Comparison of ENCODE assay signal across 9 cellular contexts in genomic region chrX:50067435-50068292, GRCh38.
A peak's percentile ranks its signal among the peaks of the same experiment; 100 is the strongest.
DNase-seq lines count a peak whose midpoint lies in the region; ATAC-seq and TF ChIP-seq lines count a peak whose summit lies in the region.
"Had no signal": no experiment of that assay in that cellular context is flagged by ENCODE, and none has a peak within 500 bp of the region (broad histone marks: within the 10 kb centered on the region; RNA-seq: fewer than 3 reads in every experiment).

No MANE protein-coding gene starts in this region.

- H3K27me3 ChIP-seq in BE2C (no peaks in the 10 kb centered on the region), right lobe of liver (no peaks in the 10 kb centered on the region)
- no peaks in the 10 kb centered on the region for H3K27me3 ChIP-seq in CD4-positive, alpha-beta memory T cell (ENCODE audit: insufficient read depth, low read length)

- H3K27ac ChIP-seq in right lobe of liver = peak overlapping the region in 2 of 3 donors; percentile 78 to 85
- no peak overlapping the region for H3K27ac ChIP-seq in CD4-positive, alpha-beta memory T cell (ENCODE audit: low read depth, low read length)

- H3K36me3 Mint-ChIP-seq in activated CD4-positive, alpha-beta T cell treated with anti-CD3 and anti-CD28 coated beads, Interleukin-2, amount 10 ng/mL, durations not matched to agents 24 days and 14 days (ENCODE audit: low read depth) = no peaks in the 10 kb centered on the region
- H3K36me3 Mint-ChIP-seq in CD4-positive, alpha-beta memory T cell = peaks cover 0 to 2% of the 10 kb centered on the region in 2 donors

- DNase-seq in BE2C = peak; percentile 75
- peak; percentile 63 to 67 for DNase-seq in NCI-H1930 (lab: John Stamatoyannopoulos, UW)
- peak; percentile 69 for DNase-seq in cerebellum (ENCODE audit: low spot score)
- DNase-seq in right lobe of liver = peak; percentile 45 to 76 (median 60)
- DNase-seq in T-helper 9 cell = no peak
- DNase-seq in activated CD4-positive, alpha-beta T cell treated with anti-CD3 and anti-CD28 coated beads, Interleukin-2, amount 10 ng/mL, durations not matched to agents 24 days and 14 days = no peak
- DNase-seq in CD4-positive, alpha-beta memory T cell = no peak
- no peak for DNase-seq in stimulated activated CD4-positive, alpha-beta T cell treated with anti-CD3 and anti-CD28 coated beads, Interleukin-12 subunit alpha, Interleukin-12 subunit beta, amount 100 ng/mL, for 4 hours
- DNase-seq: activated B cell treated with CpG ODN at 0.5 μM for 24 hours had no signal

- TF ChIP-seq CTCF in BE2C (IDR thresholded peaks at IDR 0.05; ENCODE audit: low read depth, low read length) (no peak; the same call in 1 of the 2 replicates), right lobe of liver (IDR thresholded peaks at IDR 0.05) (peak in 1 of 4 donors; percentile 12)

- H3K4me1 Mint-ChIP-seq in activated CD4-positive, alpha-beta T cell treated with anti-CD3 and anti-CD28 coated beads, Interleukin-2, amount 10 ng/mL, durations not matched to agents 24 days and 14 days = peaks cover 3% of the 10 kb centered on the region
- no peaks in the 10 kb centered on the region for H3K4me1 Mint-ChIP-seq in CD4-positive, alpha-beta memory T cell

- no peak overlapping the region for H3K27ac Mint-ChIP-seq in activated CD4-positive, alpha-beta T cell treated with anti-CD3 and anti-CD28 coated beads, Interleukin-2, amount 10 ng/mL, durations not matched to agents 24 days and 14 days
- H3K27ac Mint-ChIP-seq in CD4-positive, alpha-beta memory T cell = no peak overlapping the region
- H3K27ac Mint-ChIP-seq: activated B cell treated with CpG ODN at 0.5 μM for 24 hours had no signal

- peak; percentile 86 to 95 (median 89) for ATAC-seq in right lobe of liver

- H3K9me3 ChIP-seq in BE2C (no peaks in the 10 kb centered on the region), right lobe of liver (no peaks in the 10 kb centered on the region)
- H3K9me3 ChIP-seq in CD4-positive, alpha-beta memory T cell (ENCODE audit: control insufficient read depth in 1 of 2, low read length in 2 of 2) = no peaks in the 10 kb centered on the region

- intact Hi-C loops in right lobe of liver (cut with DNase I) = no loop called here
- intact Hi-C loops in activated CD4-positive, alpha-beta T cell treated with anti-CD3 and anti-CD28 coated beads, Interleukin-2, amount 10 ng/mL, durations not matched to agents 24 days and 14 days (cut with micrococcal nuclease) = no loop called here
- intact Hi-C loops in CD4-positive, alpha-beta memory T cell (cut with micrococcal nuclease) = no loop called here

- H3K4me3 ChIP-seq in BE2C (ENCODE audit: low read depth, low read length) (peak overlapping the region; percentile 56), right lobe of liver (peak overlapping the region in 2 of 3 donors; percentile 44 to 59)
- no peak overlapping the region for H3K4me3 ChIP-seq in CD4-positive, alpha-beta memory T cell (ENCODE audit: low read length in 2 of 2)

- POLR2A ChIA-PET in CD4-positive, alpha-beta memory T cell (lab: Charles Lee; ENCODE audit: partially characterized antibody) = no interaction called here

- H3K27me3 Mint-ChIP-seq in activated CD4-positive, alpha-beta T cell treated with anti-CD3 and anti-CD28 coated beads, Interleukin-2, amount 10 ng/mL, durations not matched to agents 24 days and 14 days = no peaks in the 10 kb centered on the region
- no peaks in the 10 kb centered on the region for H3K27me3 Mint-ChIP-seq in CD4-positive, alpha-beta memory T cell
- H3K27me3 Mint-ChIP-seq: activated B cell treated with CpG ODN at 0.5 μM for 24 hours had no signal

- H3K4me1 ChIP-seq in BE2C (peaks cover 2% of the 10 kb centered on the region; the same call in 1 of the 2 replicates), right lobe of liver (peaks cover 0 to 10% (median 0%) of the 10 kb centered on the region in 4 donors)
- H3K4me1 ChIP-seq in CD4-positive, alpha-beta memory T cell (ENCODE audit: insufficient read depth, low read length) = no peaks in the 10 kb centered on the region

- TF ChIP-seq POLR2A in right lobe of liver (IDR thresholded peaks at IDR 0.05) = peak; percentile 17

- CTCF ChIA-PET in CD4-positive, alpha-beta memory T cell (lab: Charles Lee; ENCODE audit: partially characterized antibody) = no interaction called here

- WGBS in right lobe of liver (ENCODE audit: insufficient coverage, low coverage, low lambda C conversion rate, missing lambda C conversion rate) = 20% methylated on average over 9 of the region's 9 CpGs

- no peak overlapping the region for H3K4me3 Mint-ChIP-seq in activated CD4-positive, alpha-beta T cell treated with anti-CD3 and anti-CD28 coated beads, Interleukin-2, amount 10 ng/mL, durations not matched to agents 24 days and 14 days
- no peak overlapping the region for H3K4me3 Mint-ChIP-seq in CD4-positive, alpha-beta memory T cell
- H3K4me3 Mint-ChIP-seq: activated B cell treated with CpG ODN at 0.5 μM for 24 hours had no signal

- H3K36me3 ChIP-seq in BE2C (no peaks in the 10 kb centered on the region; the same call in 1 of the 2 replicates), right lobe of liver (no peaks in the 10 kb centered on the region)
- H3K36me3 ChIP-seq in CD4-positive, alpha-beta memory T cell (ENCODE audit: insufficient read depth, low read length) = no peaks in the 10 kb centered on the region

- no peaks in the 10 kb centered on the region for H3K9me3 Mint-ChIP-seq in activated CD4-positive, alpha-beta T cell treated with anti-CD3 and anti-CD28 coated beads, Interleukin-2, amount 10 ng/mL, durations not matched to agents 24 days and 14 days
- peaks cover 0 to 2% (median 0%) of the 10 kb centered on the region in 8 donors for H3K9me3 Mint-ChIP-seq in CD4-positive, alpha-beta memory T cell
- H3K9me3 Mint-ChIP-seq: activated B cell treated with CpG ODN at 0.5 μM for 24 hours had no signal

Comparison
In these comparisons a context has a peak if more than half of its experiments do, and no peak if none do; other contexts are left out.
1. DNase-seq: peak in BE2C (single experiment), NCI-H1930 (2 of 2), cerebellum (single experiment) and right lobe of liver (3 of 3); none in T-helper 9 cell (single experiment), activated CD4-positive, alpha-beta T cell treated with anti-CD3 and anti-CD28 coated beads, Interleukin-2, amount 10 ng/mL, durations not matched to agents 24 days and 14 days (single experiment), CD4-positive, alpha-beta memory T cell (0 of 5) and stimulated activated CD4-positive, alpha-beta T cell treated with anti-CD3 and anti-CD28 coated beads, Interleukin-12 subunit alpha, Interleukin-12 subunit beta, amount 100 ng/mL, for 4 hours (single experiment).
2. H3K4me3 ChIP-seq: peak in BE2C (single experiment) and right lobe of liver (2 of 3); none in CD4-positive, alpha-beta memory T cell (0 of 2).